ENCODE assay signal across 8 cellular contexts in genomic region chr17:82023447-82024241, GRCh38. TPM values are rescaled to one million over a fixed set of nuclear protein-coding genes. Genes with fewer than 3 reads are reported as not detected.
DNase-seq lines count a peak whose midpoint lies in the region; ATAC-seq and TF ChIP-seq lines count a peak whose summit lies in the region.

No MANE protein-coding gene starts in this region.

- ATAC-seq in DND-41 (ENCODE audit: insufficient read depth, low read depth) (peak; percentile 13), GM19438 (IDR thresholded peaks at IDR 0.05; ENCODE audit: low read depth, unreplicated experiment) (peak; percentile 2), omental fat pad (ENCODE audit: low FRiP score) (no peak)

- H3K36me3 ChIP-seq in DND-41 (ENCODE audit: insufficient read depth, low read length): peaks cover 39% of the 10 kb centered on the region
- peaks cover 2 to 3% of the 10 kb centered on the region in 2 donors for H3K36me3 ChIP-seq in stomach smooth muscle (ENCODE audit: control insufficient read depth in 2 of 2, insufficient read depth in 2 of 2, low read length in 2 of 2)

- peak overlapping the region; percentile 82 for H3K4me3 Mint-ChIP-seq in activated naive CD8-positive, alpha-beta T cell treated with anti-CD3 and anti-CD28 coated beads for 36 hours

- peaks cover 44% of the 10 kb centered on the region for H4K20me1 ChIP-seq in DND-41 (ENCODE audit: insufficient read depth, low read length)

- DNase-seq in DND-41 (peak; percentile 54), LNCaP clone FGC (ENCODE audit: low read depth) (no peak), islet precursor cell (peak; percentile 79), omental fat pad (ENCODE audit: low spot score) (no peak), NCI-H1436 treated with DMSO at 0.1 percent for 48 hours (lab: John Stamatoyannopoulos, UW) (no peak)
- peak; percentile 36 for DNase-seq in activated naive CD8-positive, alpha-beta T cell treated with anti-CD3 and anti-CD28 coated beads for 36 hours

- peaks cover 1% of the 10 kb centered on the region for H3K36me3 Mint-ChIP-seq in activated naive CD8-positive, alpha-beta T cell treated with anti-CD3 and anti-CD28 coated beads for 36 hours

- no peak overlapping the region for H3K27ac Mint-ChIP-seq in activated naive CD8-positive, alpha-beta T cell treated with anti-CD3 and anti-CD28 coated beads for 36 hours

- H2AFZ ChIP-seq in DND-41 (ENCODE audit: low read depth, low read length): peak overlapping the region; percentile 83

- TF ChIP-seq CTCF in DND-41 (IDR thresholded peaks at IDR 0.05; ENCODE audit: borderline replicate concordance, extremely low read depth, low read length, poor library complexity, severe bottlenecking) (no peak), LNCaP clone FGC (IDR thresholded peaks at IDR 0.05; ENCODE audit: control insufficient read depth, extremely low read depth, insufficient read depth) (no peak), omental fat pad (IDR thresholded peaks at IDR 0.05) (no peak)

- peak overlapping the region; percentile 77 to 94 for H3K4me3 ChIP-seq in DND-41 (ENCODE audit: low read depth in 1 of 2, low read length in 2 of 2)
- peak overlapping the region; percentile 63 for H3K4me3 ChIP-seq in LNCaP clone FGC (ENCODE audit: low read depth, low read length)
- H3K4me3 ChIP-seq in stomach smooth muscle (ENCODE audit: low read length in 2 of 2): peak overlapping the region; percentile 76 to 79

- H3K27me3 Mint-ChIP-seq in activated naive CD8-positive, alpha-beta T cell treated with anti-CD3 and anti-CD28 coated beads for 36 hours: no peaks in the 10 kb centered on the region

- no peaks in the 10 kb centered on the region for H3K9me3 Mint-ChIP-seq in activated naive CD8-positive, alpha-beta T cell treated with anti-CD3 and anti-CD28 coated beads for 36 hours

- peaks cover 43% of the 10 kb centered on the region for H3K79me2 ChIP-seq in DND-41 (ENCODE audit: insufficient read depth, low read length)

- peaks cover 43% of the 10 kb centered on the region for H3K4me1 ChIP-seq in DND-41 (ENCODE audit: insufficient read depth, low read length)
- H3K4me1 ChIP-seq in stomach smooth muscle (ENCODE audit: control insufficient read depth, insufficient read depth, low read length): peaks cover 37% of the 10 kb centered on the region

- H3K4me2 ChIP-seq in DND-41 (ENCODE audit: insufficient read depth, low read length): peak overlapping the region; percentile 95

- H3K27me3 ChIP-seq in DND-41 (ENCODE audit: insufficient read depth, low read length, poor library complexity): no peaks in the 10 kb centered on the region
- no peaks in the 10 kb centered on the region for H3K27me3 ChIP-seq in stomach smooth muscle (ENCODE audit: control insufficient read depth in 1 of 2, insufficient read depth in 2 of 2, low read length in 2 of 2)

- H3K4me1 Mint-ChIP-seq in activated naive CD8-positive, alpha-beta T cell treated with anti-CD3 and anti-CD28 coated beads for 36 hours: peaks cover 11% of the 10 kb centered on the region

- H3K9ac ChIP-seq in DND-41 (ENCODE audit: low read depth, low read length): peak overlapping the region; percentile 85
- peak overlapping the region; percentile 53 to 55 for H3K9ac ChIP-seq in stomach smooth muscle (ENCODE audit: low read length in 2 of 2)

- H3K9me3 ChIP-seq in DND-41 (ENCODE audit: insufficient read depth, low read length, severe bottlenecking) (no peaks in the 10 kb centered on the region), stomach smooth muscle (ENCODE audit: control insufficient read depth in 2 of 2, low read length in 2 of 2) (no peaks in the 10 kb centered on the region)

- H3K27ac ChIP-seq in DND-41 (ENCODE audit: low read length) (peak overlapping the region; percentile 70), stomach smooth muscle (ENCODE audit: low read length) (no peak overlapping the region)

RNA-seq across cellular contexts. Expression of gene LRRC45, which starts 0.5 kb away (rescaled TPM):
- total RNA-seq in activated naive CD8-positive, alpha-beta T cell treated with anti-CD3 and anti-CD28 coated beads for 36 hours: 10 to 100 TPM; 16.5 to 17.3 TPM
- 10 to 100 TPM in 1 of 4 donors, 1 to 10 TPM in 3; 4.7 to 12.3 (median 5.6) TPM for total RNA-seq in omental fat pad

RNA-seq across cellular contexts. Expression of gene CENPX, which starts 1.0 kb away (rescaled TPM):
- 100 to 1,000 TPM; 119 to 131 TPM for total RNA-seq in activated naive CD8-positive, alpha-beta T cell treated with anti-CD3 and anti-CD28 coated beads for 36 hours
- 10 to 100 TPM; 41.1 to 77.2 (median 59.8) TPM for total RNA-seq in omental fat pad

RNA-seq across cellular contexts. Expression of gene RAC3, which starts 7.8 kb away (rescaled TPM):
- total RNA-seq in activated naive CD8-positive, alpha-beta T cell treated with anti-CD3 and anti-CD28 coated beads for 36 hours: 1 to 10 TPM; 4.7 to 5.1 TPM
- 10 to 100 TPM in 3 of 4 donors, 1 to 10 TPM in 1; 7.9 to 25.1 (median 12.0) TPM for total RNA-seq in omental fat pad

RNA-seq across cellular contexts. Expression of gene DCXR, which starts 13.9 kb away (rescaled TPM):
- total RNA-seq in activated naive CD8-positive, alpha-beta T cell treated with anti-CD3 and anti-CD28 coated beads for 36 hours: 100 to 1,000 TPM in 1 of 2 experiments, 10 to 100 TPM in 1; 93.3 to 104 TPM
- 100 to 1,000 TPM; 190 to 327 (median 225) TPM for total RNA-seq in omental fat pad

RNA-seq across cellular contexts. Expression of gene RFNG, which starts 28.0 kb away (rescaled TPM):
- total RNA-seq in activated naive CD8-positive, alpha-beta T cell treated with anti-CD3 and anti-CD28 coated beads for 36 hours: 10 to 100 TPM; 13.9 to 14.5 TPM
- total RNA-seq in omental fat pad: 10 to 100 TPM; 20.2 to 51.3 (median 32.0) TPM

Comparison
In these comparisons a context has a peak if more than half of its experiments do, and no peak if none do; other contexts are left out.
1. DNase-seq: peak in DND-41 (single experiment), activated naive CD8-positive, alpha-beta T cell treated with anti-CD3 and anti-CD28 coated beads for 36 hours (single experiment) and islet precursor cell (single experiment); none in LNCaP clone FGC (single experiment), omental fat pad (single experiment) and NCI-H1436 treated with DMSO at 0.1 percent for 48 hours (single experiment).
2. Peak in every context shown above with its lines, with median percentiles within 50 percentile points of each other: H3K4me3 ChIP-seq.